In genomic region chr7:44381494-44382220, GRCh38 we compare ENCODE assay signal across 15 cellular contexts. TPM values are rescaled to one million over a fixed set of nuclear protein-coding genes. Genes with fewer than 3 reads are reported as not detected.
DNase-seq lines count a peak whose midpoint lies in the region; ATAC-seq, FAIRE-seq and TF ChIP-seq lines count a peak whose summit lies in the region.
"Had no signal": no experiment of that assay in that cellular context is flagged by ENCODE, and none has a peak within 500 bp of the region (broad histone marks: within the 10 kb centered on the region; RNA-seq: fewer than 3 reads in every experiment).

No MANE protein-coding gene starts in this region.

- H3K27ac Mint-ChIP-seq in natural killer cell treated with Interleukin-12 subunit alpha and Interleukin-12 subunit beta and Interleukin-15 and Interleukin-18, amount 100 ng/mL, for 72 hours: no peak overlapping the region
- no peak overlapping the region for H3K27ac Mint-ChIP-seq in natural killer cell

- H3K36me3 ChIP-seq in bronchial epithelial cell (ENCODE audit: control insufficient read depth, insufficient read depth, low read length): peaks cover 4% of the 10 kb centered on the region
- peaks cover 27% of the 10 kb centered on the region for H3K36me3 ChIP-seq in effector memory CD4-positive, alpha-beta T cell (ENCODE audit: control insufficient read depth, insufficient read depth, low read length)

- H3K4me1 ChIP-seq in effector memory CD4-positive, alpha-beta T cell (ENCODE audit: control insufficient read depth, insufficient read depth, low read length, poor library complexity, severe bottlenecking): no peaks in the 10 kb centered on the region

- peaks cover 9 to 14% of the 10 kb centered on the region in 2 donors for H3K4me1 Mint-ChIP-seq in natural killer cell treated with Interleukin-12 subunit alpha and Interleukin-12 subunit beta and Interleukin-15 and Interleukin-18, amount 100 ng/mL, for 72 hours (ENCODE audit: low read depth in 2 of 2)
- peaks cover 11 to 27% of the 10 kb centered on the region in 2 donors for H3K4me1 Mint-ChIP-seq in natural killer cell

- no peaks in the 10 kb centered on the region for H3K27me3 Mint-ChIP-seq in natural killer cell treated with Interleukin-12 subunit alpha and Interleukin-12 subunit beta and Interleukin-15 and Interleukin-18, amount 100 ng/mL, for 72 hours
- H3K27me3 Mint-ChIP-seq in natural killer cell (ENCODE audit: low read depth in 2 of 2): no peaks in the 10 kb centered on the region

- peaks cover 6% of the 10 kb centered on the region for H3K36me3 Mint-ChIP-seq in natural killer cell treated with Interleukin-12 subunit alpha and Interleukin-12 subunit beta and Interleukin-15 and Interleukin-18, amount 100 ng/mL, for 72 hours
- H3K36me3 Mint-ChIP-seq in natural killer cell: peaks cover 6% of the 10 kb centered on the region

- no peak for ATAC-seq in natural killer cell treated with Interleukin-12 subunit alpha and Interleukin-12 subunit beta and Interleukin-15 and Interleukin-18, amount 100 ng/mL, for 72 hours
- ATAC-seq in natural killer cell: no peak
- ATAC-seq: gastroesophageal sphincter had no signal

- 88 to 89% methylated on average over 9 of the region's 9 CpGs for WGBS in lower leg skin, 2 donors

- H3K27me3 ChIP-seq in bronchial epithelial cell (ENCODE audit: control insufficient read depth, insufficient read depth, low read length): no peaks in the 10 kb centered on the region
- no peaks in the 10 kb centered on the region for H3K27me3 ChIP-seq in effector memory CD4-positive, alpha-beta T cell (replicated peaks; ENCODE audit: control insufficient read depth, insufficient read depth, low read length, poor library complexity, severe bottlenecking)
- H3K27me3 ChIP-seq: gastroesophageal sphincter had no signal

- H3K9me3 Mint-ChIP-seq in natural killer cell treated with Interleukin-12 subunit alpha and Interleukin-12 subunit beta and Interleukin-15 and Interleukin-18, amount 100 ng/mL, for 72 hours: no peaks in the 10 kb centered on the region
- no peaks in the 10 kb centered on the region for H3K9me3 Mint-ChIP-seq in natural killer cell

- no peak overlapping the region for H3K4me3 Mint-ChIP-seq in natural killer cell treated with Interleukin-12 subunit alpha and Interleukin-12 subunit beta and Interleukin-15 and Interleukin-18, amount 100 ng/mL, for 72 hours
- no peak overlapping the region for H3K4me3 Mint-ChIP-seq in natural killer cell

- H3K27ac ChIP-seq in effector memory CD4-positive, alpha-beta T cell (ENCODE audit: insufficient read depth, low read length, poor library complexity, severe bottlenecking): no peak overlapping the region
- H3K27ac ChIP-seq: gastroesophageal sphincter had no signal

- peak; percentile 53 for DNase-seq in natural killer cell treated with Interleukin-12 subunit alpha and Interleukin-12 subunit beta and Interleukin-15 and Interleukin-18, amount 100 ng/mL, for 72 hours (ENCODE audit: low spot score)
- DNase-seq in natural killer cell (no peak), bronchial epithelial cell (ENCODE audit: low read depth) (no peak), lower leg skin (ENCODE audit: low spot score in 2 of 2) (peak; percentile 9 to 81), HCEC 1CT (no peak), LoVo (ENCODE audit: low spot score) (no peak)
- no peak for DNase-seq in effector memory CD4-positive, alpha-beta T cell
- no peak for DNase-seq in activated CD4-positive, alpha-beta T cell treated with anti-CD3 and anti-CD28 coated beads, Interleukin-2, amount 50 U/mL, for 48 hours
- DNase-seq: cortex of kidney; KBM-7; NCI-H2081; NCI-H510A treated with DMSO at 0.1 percent for 48 hours; stimulated activated CD4-positive, alpha-beta T cell treated with anti-CD3 and anti-CD28 coated beads, Interleukin-1b, Interleukin-23, amount 100 ng/mL, for 48 hours; T-helper 1 cell had no signal

- H3K9me3 ChIP-seq in effector memory CD4-positive, alpha-beta T cell (ENCODE audit: control insufficient read depth, low read length): no peaks in the 10 kb centered on the region
- H3K9me3 ChIP-seq: gastroesophageal sphincter had no signal

- FAIRE-seq in bronchial epithelial cell (lab: Jason Lieb, UNC): peak; percentile 82

- no peak overlapping the region for H3K4me3 ChIP-seq in bronchial epithelial cell (ENCODE audit: low read depth, low read length)
- no peak overlapping the region for H3K4me3 ChIP-seq in lower leg skin (ENCODE audit: low read depth, poor library complexity, severe bottlenecking)
- H3K4me3 ChIP-seq in effector memory CD4-positive, alpha-beta T cell (ENCODE audit: insufficient read depth, low read depth, low read length, poor library complexity, severe bottlenecking): no peak overlapping the region
- H3K4me3 ChIP-seq: gastroesophageal sphincter had no signal

- intact Hi-C loops in natural killer cell (cut with micrococcal nuclease): no loop called here
- intact Hi-C loops in lower leg skin (cut with DNase I; ENCODE audit: low total_unique reads): no loop called here

- no peak for TF ChIP-seq POLR2A in lower leg skin (IDR thresholded peaks at IDR 0.05)

- TF ChIP-seq CTCF in natural killer cell (IDR thresholded peaks at IDR 0.05): no peak
- no peak for TF ChIP-seq CTCF in bronchial epithelial cell (IDR thresholded peaks at IDR 0.05; ENCODE audit: insufficient read depth, low read length, severe bottlenecking)
- TF ChIP-seq CTCF in lower leg skin (IDR thresholded peaks at IDR 0.05): no peak

RNA-seq across cellular contexts. Expression of gene CAMK2B, which starts 56.3 kb away (rescaled TPM):
- under 1 TPM in 1 of 2 donors, not detected in 1; 0.10 TPM for total RNA-seq in natural killer cell treated with Interleukin-12 subunit alpha and Interleukin-12 subunit beta and Interleukin-15 and Interleukin-18, amount 100 ng/mL, for 72 hours
- total RNA-seq in natural killer cell: under 1 TPM in 1 of 3 donors, not detected in 2; 0.70 TPM
- 0.13 TPM in 1 of 2 replicates, not detected in the other for total RNA-seq in bronchial epithelial cell
- total RNA-seq in lower leg skin: 1 to 10 TPM in 2 of 4 donors, under 1 TPM in 2; 0.04 to 2.6 (median 1.1) TPM

Comparison
In these comparisons a context has a peak if more than half of its experiments do, and no peak if none do; other contexts are left out.
1. DNase-seq: peak in natural killer cell treated with Interleukin-12 subunit alpha and Interleukin-12 subunit beta and Interleukin-15 and Interleukin-18, amount 100 ng/mL, for 72 hours (single experiment) and lower leg skin (2 of 2); none in natural killer cell (single experiment), bronchial epithelial cell (single experiment), effector memory CD4-positive, alpha-beta T cell (0 of 3), activated CD4-positive, alpha-beta T cell treated with anti-CD3 and anti-CD28 coated beads, Interleukin-2, amount 50 U/mL, for 48 hours (0 of 2), HCEC 1CT (single experiment) and LoVo (single experiment).